Comparison of ENCODE assay signal across 8 cellular contexts in genomic region chr19:4068058-4068966, GRCh38. TPM values are rescaled to one million over a fixed set of nuclear protein-coding genes. Genes with fewer than 3 reads are reported as not detected.
DNase-seq lines count a peak whose midpoint lies in the region; ATAC-seq and TF ChIP-seq lines count a peak whose summit lies in the region.

No MANE protein-coding gene starts in this region.

- H3K9me3 ChIP-seq in heart right ventricle (no peaks in the 10 kb centered on the region), mononuclear cell (ENCODE audit: low read depth, low read length) (no peaks in the 10 kb centered on the region), vagina (no peaks in the 10 kb centered on the region)

- in situ Hi-C loops in astrocyte of the cerebellum (cut with HindIII; ENCODE audit: low sequenced_read_pairs) = loop anchor here (10.0 kb wide), 1 partner anchor 136 kb away; no protein-coding TSS in a partner anchor

- intact Hi-C loops in heart right ventricle (cut with DNase I) = loop anchor here in 2 of 10 donors (5.0 to 10.0 kb wide), 2 partner anchors 61 to 64 kb away; partner anchors contain the start of gene PIAS4 (in 2 of the 2)
- intact Hi-C loops in left cardiac atrium (cut with DNase I) = no loop called here
- intact Hi-C loops in vagina (cut with DNase I) = loop anchor here (5.0 kb wide), 1 partner anchor 81 kb away; the partner anchor contains the start of gene EEF2

- H3K4me3 ChIP-seq in heart right ventricle (peak overlapping the region; percentile 79 to 99 (median 96)), astrocyte of the cerebellum (ENCODE audit: low read depth, low read length) (peak overlapping the region; percentile 61), mononuclear cell (ENCODE audit: low read length) (peak overlapping the region; percentile 51), vagina (peak overlapping the region; percentile 99 to 100)

- H3K4me1 ChIP-seq in heart right ventricle (peaks cover 6 to 35% (median 26%) of the 10 kb centered on the region in 9 donors), mononuclear cell (ENCODE audit: insufficient read depth, low read length) (peaks cover 38% of the 10 kb centered on the region), vagina (peaks cover 29% of the 10 kb centered on the region)

- H3K27ac ChIP-seq in heart right ventricle = peak overlapping the region; percentile 93 to 100 (median 99)
- peak overlapping the region; percentile 99 for H3K27ac ChIP-seq in vagina

- WGBS in heart right ventricle, 2 donors = 33 to 36% methylated on average over 31 of the region's 31 CpGs

- TF ChIP-seq CTCF in heart right ventricle (IDR thresholded peaks at IDR 0.05) (no peak), astrocyte of the cerebellum (IDR thresholded peaks at IDR 0.05; ENCODE audit: low read depth, low read length, missing control alignments) (no peak), vagina (IDR thresholded peaks at IDR 0.05) (no peak)

- ATAC-seq in heart right ventricle (no peak), left cardiac atrium (no peak), HG02981 (IDR thresholded peaks at IDR 0.05; ENCODE audit: unreplicated experiment) (no peak)

- H3K36me3 ChIP-seq in heart right ventricle (peaks cover 0 to 5% (median 0%) of the 10 kb centered on the region in 9 donors), vagina (no peaks in the 10 kb centered on the region)

- H3K27me3 ChIP-seq in heart right ventricle (no peaks in the 10 kb centered on the region), mononuclear cell (ENCODE audit: insufficient read depth, low read length) (no peaks in the 10 kb centered on the region), vagina (no peaks in the 10 kb centered on the region)

- no peak for TF ChIP-seq POLR2A in vagina (IDR thresholded peaks at IDR 0.05)

- no peak for DNase-seq in heart right ventricle
- DNase-seq in left cardiac atrium = no peak
- no peak for DNase-seq in astrocyte of the cerebellum (ENCODE audit: low read depth)
- no peak for DNase-seq in vagina (ENCODE audit: extremely low spot score in 2 of 2)
- no peak for DNase-seq in T1000 (lab: John Stamatoyannopoulos, UW)
- no peak for DNase-seq in NCI-H774 (lab: John Stamatoyannopoulos, UW)

RNA-seq across cellular contexts. Expression of gene ZBTB7A, which starts 1.6 kb away (rescaled TPM):
- 10 to 100 TPM; 20.3 to 40.5 (median 26.3) TPM for total RNA-seq in heart right ventricle
- polyA plus RNA-seq in heart right ventricle = 10 to 100 TPM in 1 of 2 donors, 1 to 10 TPM in 1; 9.6 to 13.2 TPM
- total RNA-seq in left cardiac atrium = 10 to 100 TPM; 28.5 to 32.5 TPM
- 91.1 TPM for total RNA-seq in mononuclear cell
- 60.6 TPM for total RNA-seq in vagina

RNA-seq across cellular contexts. Expression of gene MAP2K2, which starts 55.6 kb away (rescaled TPM):
- 100 to 1,000 TPM in 5 of 10 donors, 10 to 100 TPM in 5; 91.5 to 155 (median 101) TPM for total RNA-seq in heart right ventricle
- polyA plus RNA-seq in heart right ventricle = 100 to 1,000 TPM; 163 to 288 TPM
- 100 to 1,000 TPM; 109 to 118 TPM for total RNA-seq in left cardiac atrium
- total RNA-seq in mononuclear cell = 56.4 TPM
- total RNA-seq in vagina = 104 TPM
